In the genomic region with DNA sequence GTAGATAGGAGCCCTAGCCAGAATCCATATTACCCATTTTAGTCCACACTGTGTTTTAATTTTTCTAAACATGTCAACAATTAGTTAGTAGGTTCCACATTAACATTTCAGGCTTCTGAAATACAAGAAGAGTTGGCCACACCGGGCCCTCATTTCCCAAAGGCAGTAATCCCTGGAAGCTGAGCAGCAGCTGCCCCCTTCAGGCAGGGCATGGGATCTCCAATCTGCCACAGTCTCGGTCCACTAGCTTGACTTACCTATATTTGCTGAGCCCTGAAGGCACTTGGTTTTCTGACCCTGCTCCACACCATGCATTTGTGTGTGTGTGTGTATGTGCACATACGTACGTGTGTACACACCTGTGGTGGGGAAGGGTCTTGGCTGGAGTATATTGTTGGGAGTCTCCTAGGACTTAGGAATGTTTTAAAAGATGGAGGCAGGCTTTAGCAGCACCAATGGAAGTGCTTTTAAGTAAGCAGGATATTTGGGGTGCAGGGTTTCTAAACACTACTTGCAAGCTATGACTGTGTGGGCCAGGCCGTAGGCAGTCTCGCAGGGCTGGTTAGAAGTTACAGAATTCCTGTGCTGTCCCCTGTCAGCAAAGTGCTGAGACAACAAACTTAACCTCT, we compare ENCODE assay signal across 8 cellular contexts.
DNase-seq lines count a peak whose midpoint lies in the region; ATAC-seq and TF ChIP-seq lines count a peak whose summit lies in the region.

No MANE protein-coding gene starts in this region.

- H3K79me2 ChIP-seq in DND-41 (ENCODE audit: insufficient read depth, low read length) (no peaks in the 10 kb centered on the region), PC-9 (ENCODE audit: low read depth) (no peaks in the 10 kb centered on the region)

- H3K4me1 ChIP-seq in DND-41 (ENCODE audit: insufficient read depth, low read length) (no peaks in the 10 kb centered on the region), PC-9 (replicated peaks; ENCODE audit: insufficient read depth) (no peaks in the 10 kb centered on the region)

- no peaks in the 10 kb centered on the region for H3F3A ChIP-seq in PC-9 (ENCODE audit: insufficient read depth, low read depth)

- POLR2A ChIA-PET in HEK293T (lab: Yijun Ruan, JAX) = no interaction called here
- POLR2A ChIA-PET in PC-9 (lab: Charles Lee; ENCODE audit: unreplicated experiment) = no interaction called here

- H3K36me3 ChIP-seq in DND-41 (ENCODE audit: insufficient read depth, low read length) (no peaks in the 10 kb centered on the region), PC-9 (ENCODE audit: low read depth) (no peaks in the 10 kb centered on the region)

- H3K9me3 ChIP-seq in DND-41 (ENCODE audit: insufficient read depth, low read length, severe bottlenecking) (no peaks in the 10 kb centered on the region), PC-9 (ENCODE audit: insufficient read depth, low read depth) (no peaks in the 10 kb centered on the region)

- DNase-seq in DND-41 (peak; percentile 9), HEK293T (ENCODE audit: extremely low spot score) (peak; percentile 57), PC-9 (peak in 1 of 2 experiments; percentile 19), left kidney (ENCODE audit: low read depth, low spot score) (peak; percentile 60)

- intact Hi-C loops in PC-9 (cut with micrococcal nuclease; ENCODE audit: unreplicated experiment) = loop anchor here (5.0 kb wide), 1 partner anchor 586 kb away; no protein-coding TSS in a partner anchor

- H3K27ac ChIP-seq in DND-41 (ENCODE audit: low read length) (no peak overlapping the region), PC-9 (no peak overlapping the region)

- ATAC-seq in DND-41 (ENCODE audit: insufficient read depth, low read depth) = peak; percentile 35; the same call in 1 of the 3 replicates
- no peak for ATAC-seq in HG03460 (IDR thresholded peaks at IDR 0.05; ENCODE audit: unreplicated experiment)
- ATAC-seq in GM18873 (IDR thresholded peaks at IDR 0.05; ENCODE audit: low FRiP score, unreplicated experiment) = no peak
- ATAC-seq in HG03521 (IDR thresholded peaks at IDR 0.05; ENCODE audit: unreplicated experiment) = no peak
- no peak for ATAC-seq in GM18520 (IDR thresholded peaks at IDR 0.05; ENCODE audit: unreplicated experiment)

- no peaks in the 10 kb centered on the region for H3K9me2 ChIP-seq in PC-9 (ENCODE audit: insufficient read depth)

- H3K4me3 ChIP-seq in DND-41 (ENCODE audit: low read depth in 1 of 2, low read length in 2 of 2) (no peak overlapping the region), PC-9 (no peak overlapping the region)

- TF ChIP-seq CTCF in DND-41 (IDR thresholded peaks at IDR 0.05; ENCODE audit: borderline replicate concordance, extremely low read depth, low read length, poor library complexity, severe bottlenecking) (peak; percentile 60), PC-9 (conservative IDR thresholded peaks at IDR 0.05) (peak; percentile 61)

- H2AFZ ChIP-seq in DND-41 (ENCODE audit: low read depth, low read length) (no peak overlapping the region), PC-9 (no peak overlapping the region)

- H3K27me3 ChIP-seq in DND-41 (ENCODE audit: insufficient read depth, low read length, poor library complexity) = peaks cover 10% of the 10 kb centered on the region
- H3K27me3 ChIP-seq in PC-9 (ENCODE audit: insufficient read depth, low read depth) = no peaks in the 10 kb centered on the region; the same call in none of the 2 replicates

- CTCF ChIA-PET in HEK293T (lab: Yijun Ruan, JAX) (interaction anchor here (0.7 to 1.7 kb wide), 7 partner anchors 9 to 780 kb away, joined by 3 to 5 read pairs (median 3); no protein-coding TSS in a partner anchor), PC-9 (lab: Charles Lee) (no interaction called here)

- no peak overlapping the region for H3K4me2 ChIP-seq in DND-41 (ENCODE audit: insufficient read depth, low read length)
- no peak overlapping the region for H3K4me2 ChIP-seq in PC-9

- no TSS peak for BruUV-seq in PC-9 (replicated peaks; lab: Mats Ljungman, UMichigan)

- H3K9ac ChIP-seq in DND-41 (ENCODE audit: low read depth, low read length) = no peak overlapping the region

- H4K20me1 ChIP-seq in DND-41 (ENCODE audit: insufficient read depth, low read length) (no peaks in the 10 kb centered on the region), PC-9 (ENCODE audit: insufficient read depth) (no peaks in the 10 kb centered on the region)

TF ChIP-seq in HEK293T, 16 proteins besides CTCF, POLR2A, EP300 and RAD21:
- no peak for TF ChIP-seq ARNT (IDR thresholded peaks at IDR 0.05)
- TF ChIP-seq FOXM1 (IDR thresholded peaks at IDR 0.05; ENCODE audit: borderline replicate concordance) = no peak
- no peak for TF ChIP-seq TARDBP (IDR thresholded peaks at IDR 0.05)
- no peak for TF ChIP-seq FOXA1 (IDR thresholded peaks at IDR 0.05)
- no peak for TF ChIP-seq HDGF (IDR thresholded peaks at IDR 0.05; ENCODE audit: borderline replicate concordance)
- no peak for TF ChIP-seq L3MBTL2 (conservative IDR thresholded peaks at IDR 0.05)
- no peak for TF ChIP-seq SUZ12 (IDR thresholded peaks at IDR 0.05)
- no peak for TF ChIP-seq ZNF384 (IDR thresholded peaks at IDR 0.05)
- TF ChIP-seq LEF1 (IDR thresholded peaks at IDR 0.05; ENCODE audit: borderline replicate concordance) = no peak
- TF ChIP-seq SP1 (IDR thresholded peaks at IDR 0.05) = no peak
- TF ChIP-seq PKNOX1 (IDR thresholded peaks at IDR 0.05) = no peak
- TF ChIP-seq FOXK2 (IDR thresholded peaks at IDR 0.05) = no peak
- no peak for TF ChIP-seq ELF4 (IDR thresholded peaks at IDR 0.05)
- no peak for TF ChIP-seq BHLHE40 (IDR thresholded peaks at IDR 0.05; ENCODE audit: borderline replicate concordance)
- TF ChIP-seq CTBP1 (IDR thresholded peaks at IDR 0.05; ENCODE audit: borderline replicate concordance) = no peak
- TF ChIP-seq NFRKB (IDR thresholded peaks at IDR 0.05) = no peak
